In the genomic region with DNA sequence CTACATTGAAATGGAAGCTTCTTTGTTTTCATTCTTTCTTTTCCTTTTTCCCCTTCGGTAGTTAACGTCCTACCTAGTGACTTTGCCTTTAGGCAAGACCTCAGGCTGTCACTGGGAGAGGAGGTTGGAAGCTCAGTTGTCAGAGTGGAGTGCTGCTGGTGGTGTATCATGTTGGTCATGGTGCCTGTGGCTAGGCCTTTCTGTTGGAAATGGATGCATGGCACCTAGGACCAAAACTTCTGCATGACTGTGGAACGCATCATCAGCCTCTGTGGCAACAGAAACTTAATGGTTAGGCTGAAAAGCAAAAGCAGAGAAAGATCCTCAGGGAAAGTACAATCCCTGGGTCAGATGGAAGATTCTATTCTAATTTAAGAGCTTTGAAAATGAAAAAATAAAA, we compare ENCODE assay signal across 11 cellular contexts. TPM values are rescaled to one million over a fixed set of nuclear protein-coding genes. Genes with fewer than 3 reads are reported as not detected.
DNase-seq lines count a peak whose midpoint lies in the region; ATAC-seq lines count a peak whose summit lies in the region.
"Had no signal": no experiment of that assay in that cellular context is flagged by ENCODE, and none has a peak within 500 bp of the region (broad histone marks: within the 10 kb centered on the region; RNA-seq: fewer than 3 reads in every experiment).

No MANE protein-coding gene starts in this region.

- CTCF ChIA-PET in CD4-positive, alpha-beta memory T cell (lab: Charles Lee; ENCODE audit: partially characterized antibody), result interaction anchor here (1.0 to 2.0 kb wide), 5 partner anchors 10 to 40 kb away, joined by 3 to 9 read pairs (median 4); no protein-coding TSS in a partner anchor

- no peak overlapping the region for H3K4me3 ChIP-seq in CD4-positive, alpha-beta memory T cell (ENCODE audit: low read length in 2 of 2)

- DNase-seq in AG08395 (ENCODE audit: low spot score) (peak; percentile 50), RPMI7951 (ENCODE audit: low read depth) (peak; percentile 72), glomerular visceral epithelial cell (ENCODE audit: extremely low spot score) (peak; percentile 3), DMS 273 treated with DMSO at 0.1 percent for 48 hours (lab: John Stamatoyannopoulos, UW) (no peak)
- no peak for DNase-seq in CD4-positive, alpha-beta memory T cell
- DNase-seq: Caco-2, NCI-H69 had no signal

- H3K4me1 ChIP-seq in CD4-positive, alpha-beta memory T cell (ENCODE audit: insufficient read depth, low read length), result peaks cover 86% of the 10 kb centered on the region
- H3K4me1 ChIP-seq: Caco-2 had no signal

- H3K4me1 Mint-ChIP-seq in CD4-positive, alpha-beta memory T cell, result peaks cover 56 to 86% (median 68%) of the 10 kb centered on the region in 4 donors

- H3K36me3 Mint-ChIP-seq in CD4-positive, alpha-beta memory T cell, result peaks cover 48 to 50% of the 10 kb centered on the region in 2 donors

- intact Hi-C loops in CD4-positive, alpha-beta memory T cell (cut with micrococcal nuclease), result loop anchor here (5.0 kb wide), 2 partner anchors 34 to 124 kb away; no protein-coding TSS in a partner anchor

- H3K27ac Mint-ChIP-seq in CD4-positive, alpha-beta memory T cell, result peak overlapping the region; percentile 19 to 89 (median 72)

- H3K27ac ChIP-seq in CD4-positive, alpha-beta memory T cell (ENCODE audit: low read depth, low read length), result no peak overlapping the region

- H3K36me3 ChIP-seq in CD4-positive, alpha-beta memory T cell (ENCODE audit: insufficient read depth, low read length), result peaks cover 17% of the 10 kb centered on the region

- peak overlapping the region in 5 of 8 donors; percentile 1 to 72 (median 55) for H3K4me3 Mint-ChIP-seq in CD4-positive, alpha-beta memory T cell

- no peaks in the 10 kb centered on the region for H3K9me3 ChIP-seq in CD4-positive, alpha-beta memory T cell (ENCODE audit: control insufficient read depth in 1 of 2, low read length in 2 of 2)
- H3K9me3 ChIP-seq: Caco-2 had no signal

- POLR2A ChIA-PET in CD4-positive, alpha-beta memory T cell (lab: Charles Lee; ENCODE audit: partially characterized antibody), result interaction anchor here (1.0 to 16.7 kb wide), 5 partner anchors 7 to 118 kb away, joined by 3 to 251 read pairs (median 8); a partner anchor contains a TSS

- no peak for ATAC-seq in HG03565 (IDR thresholded peaks at IDR 0.05; ENCODE audit: unreplicated experiment)
- no peak for ATAC-seq in GM21825 (IDR thresholded peaks at IDR 0.05; ENCODE audit: unreplicated experiment)
- no peak for ATAC-seq in HG03469 (IDR thresholded peaks at IDR 0.05; ENCODE audit: unreplicated experiment)
- ATAC-seq: esophagus mucosa had no signal

- H3K27me3 ChIP-seq in CD4-positive, alpha-beta memory T cell (ENCODE audit: insufficient read depth, low read length), result no peaks in the 10 kb centered on the region

- H3K9me3 Mint-ChIP-seq in CD4-positive, alpha-beta memory T cell, result peaks cover 0 to 20% (median 13%) of the 10 kb centered on the region in 8 donors

- H3K27me3 Mint-ChIP-seq in CD4-positive, alpha-beta memory T cell, result no peaks in the 10 kb centered on the region

RNA-seq across cellular contexts. Expression of a gene that starts 57.9 kb away (rescaled TPM):
- total RNA-seq in CD4-positive, alpha-beta memory T cell, result 10 to 100 TPM; 59.8 to 60.8 TPM
- 100 to 1,000 TPM; 178 to 188 TPM for polyA plus RNA-seq in CD4-positive, alpha-beta memory T cell
- total RNA-seq in RPMI7951 (2014; rRNA removed; shearing (Covaris generic)), result 43.9 and 49.1 TPM in 2 replicates

RNA-seq across cellular contexts. Expression of a gene that starts 58.3 kb away (rescaled TPM):
- total RNA-seq in CD4-positive, alpha-beta memory T cell, result 100 to 1,000 TPM; 111 to 113 TPM
- 100 to 1,000 TPM in 1 of 2 donors, 10 to 100 TPM in 1; 81.3 to 131 TPM for polyA plus RNA-seq in CD4-positive, alpha-beta memory T cell
- total RNA-seq in RPMI7951 (2014; rRNA removed; shearing (Covaris generic)), result 7.6 and 10.3 TPM in 2 replicates

Comparison
In these comparisons a context has a peak if more than half of its experiments do, and no peak if none do; other contexts are left out.
1. DNase-seq: peak in AG08395 (single experiment), RPMI7951 (single experiment) and glomerular visceral epithelial cell (single experiment); none in CD4-positive, alpha-beta memory T cell (0 of 5) and DMS 273 treated with DMSO at 0.1 percent for 48 hours (single experiment).